1 cellular context compared by ENCODE assay signal in genomic region chr19:795691-796581, GRCh38.
TF ChIP-seq lines count a peak whose summit lies in the region.

No MANE protein-coding gene starts in this region.

TF ChIP-seq in IMR-90, 13 proteins besides CTCF, POLR2A, EP300 and RAD21 (continued from another document):
- TF ChIP-seq ELK1 (IDR thresholded peaks at IDR 0.05; ENCODE audit: borderline replicate concordance, low read depth, low read length) = no peak
- no peak for TF ChIP-seq NFE2L2 (IDR thresholded peaks at IDR 0.05; ENCODE audit: low read depth, low read length)
- TF ChIP-seq RCOR1 (IDR thresholded peaks at IDR 0.05; ENCODE audit: insufficient replicate concordance, low read length) = no peak
- no peak for TF ChIP-seq MAFK (IDR thresholded peaks at IDR 0.05; ENCODE audit: low read depth, low read length)
- no peak for TF ChIP-seq CHD1 (IDR thresholded peaks at IDR 0.05; ENCODE audit: low read depth, low read length)
